In the genomic region with DNA sequence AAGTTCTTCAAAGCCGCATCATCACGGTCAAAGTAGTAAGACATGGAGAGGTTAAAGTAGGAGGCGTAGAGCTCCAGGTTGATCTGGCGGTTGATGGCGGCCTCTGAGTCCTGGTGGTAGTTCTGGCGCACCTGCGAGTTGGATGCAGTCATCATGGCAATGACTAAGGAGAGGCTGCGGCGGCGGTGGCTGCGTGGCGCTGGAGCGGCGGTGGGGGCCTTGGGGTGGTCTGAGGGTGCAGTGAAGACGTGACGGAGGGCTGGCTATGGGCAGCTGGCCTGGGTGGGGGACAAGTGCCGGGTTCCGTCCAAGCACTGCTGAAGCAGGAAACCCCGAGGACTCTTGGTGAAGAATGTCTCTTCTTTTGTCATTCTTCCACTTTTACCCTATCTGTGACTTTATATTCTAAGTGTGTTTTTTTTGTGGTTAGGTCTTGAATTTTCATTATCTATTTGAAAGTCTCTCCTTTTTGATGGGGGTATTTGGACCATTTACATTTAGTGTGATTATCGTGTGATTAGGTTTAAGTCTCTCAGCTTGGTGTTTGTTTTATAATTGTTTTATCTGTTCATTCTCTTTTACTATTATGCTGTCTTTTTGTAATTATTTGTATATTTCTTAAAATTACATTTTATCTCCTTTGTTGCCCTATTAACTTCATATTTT, we compare ENCODE assay signal across 38 cellular contexts.
"Had no signal": no experiment of that assay in that cellular context is flagged by ENCODE, and none has a peak within 500 bp of the region (broad histone marks: within the 10 kb centered on the region; RNA-seq: fewer than 3 reads in every experiment).

No MANE protein-coding gene starts in this region.

- H3K4me1 ChIP-seq: adrenal gland, body of pancreas, breast epithelium had no signal

- H3K27me3 ChIP-seq: adrenal gland, body of pancreas, brain microvascular endothelial cell, breast epithelium had no signal

- H3K27me3 Mint-ChIP-seq: activated B cell treated with CpG ODN at 0.5 μM for 24 hours; activated CD4-positive, alpha-beta memory T cell treated with anti-CD3 and anti-CD28 coated beads for 36 hours; activated CD4-positive, alpha-beta T cell treated with anti-CD3 and anti-CD28 coated beads, Interleukin-2, amount 10 ng/mL, durations not matched to agents 24 days and 14 days; activated CD8-positive, alpha-beta T cell treated with anti-CD3 and anti-CD28 coated beads for 36 hours; activated naive CD8-positive, alpha-beta T cell treated with anti-CD3 and anti-CD28 coated beads for 36 hours; activated T-helper 17 cell treated with anti-CD3 and anti-CD28 coated beads, Interleukin-2, amount 50 U/mL, for 72 hours; central memory CD8-positive, alpha-beta T cell had no signal

- H3K27ac ChIP-seq: adrenal gland, body of pancreas, brain microvascular endothelial cell, breast epithelium, VCaP had no signal

- H3K4me3 Mint-ChIP-seq: activated B cell treated with CpG ODN at 0.5 μM for 24 hours; activated CD4-positive, alpha-beta memory T cell treated with anti-CD3 and anti-CD28 coated beads for 36 hours; activated CD4-positive, alpha-beta T cell treated with anti-CD3 and anti-CD28 coated beads, Interleukin-2, amount 10 ng/mL, durations not matched to agents 24 days and 14 days; activated CD8-positive, alpha-beta T cell treated with anti-CD3 and anti-CD28 coated beads for 36 hours; activated naive CD4-positive, alpha-beta T cell treated with anti-CD3 and anti-CD28 coated beads for 36 hours; activated naive CD8-positive, alpha-beta T cell treated with anti-CD3 and anti-CD28 coated beads for 36 hours; activated T-cell treated with anti-CD3 and anti-CD28 coated beads, Interleukin-2, amount 50 U/mL, for 4 hours; activated T-cell treated with anti-CD3 and anti-CD28 coated beads, Interleukin-2, amount 50 U/mL, for 72 hours; activated T-helper 1 cell treated with anti-CD3 and anti-CD28 coated beads, Interleukin-12 subunit alpha, Interleukin-12 subunit beta, Interleukin-2, Interleukin-4 antibody, amounts not matched to agents 30 ng/mL and 10 ng/mL and 1 ng/mL, durations not matched to agents 14 hours and 24 hours and 36 hours; activated T-helper 17 cell treated with anti-CD3 and anti-CD28 coated beads, Interleukin-2, amount 50 U/mL, for 72 hours; central memory CD8-positive, alpha-beta T cell; T-helper 1 cell treated with Interleukin-12 subunit alpha and Interleukin-12 subunit beta and Interleukin-4 antibody, amounts not matched to agents 30 μg/mL and 1 μg/mL, for 36 hours; T-helper 2 cell treated with Interferon-gamma antibody and Interleukin-4, amounts not matched to agents 5 μg/mL and 100 μg/mL, for 36 hours had no signal

- H3K4me3 ChIP-seq: adrenal gland, body of pancreas, breast epithelium had no signal

- DNase-seq: activated B cell treated with CpG ODN at 0.5 μM for 24 hours; activated CD4-positive, alpha-beta memory T cell treated with anti-CD3 and anti-CD28 coated beads for 36 hours; activated CD4-positive, alpha-beta T cell treated with anti-CD3 and anti-CD28 coated beads for 4 hours; activated CD4-positive, alpha-beta T cell treated with anti-CD3 and anti-CD28 coated beads, Interleukin-2, amount 10 ng/mL, durations not matched to agents 24 days and 14 days; activated CD4-positive, alpha-beta T cell treated with anti-CD3 and anti-CD28 coated beads, Interleukin-2, amount 50 U/mL, for 1 hour; activated CD4-positive, alpha-beta T cell treated with anti-CD3 and anti-CD28 coated beads, Interleukin-2, amount 50 U/mL, for 4 hours; activated CD4-positive, CD25-positive, alpha-beta regulatory T cell treated with anti-CD3 and anti-CD28 coated beads, Interleukin-2, amount 50 U/mL, for 72 hours; activated CD8-positive, alpha-beta memory T cell treated with anti-CD3 and anti-CD28 coated beads, Interleukin-2, amount 50 U/mL, for 4 hours; activated CD8-positive, alpha-beta T cell treated with anti-CD3 and anti-CD28 coated beads for 36 hours; activated effector memory CD4-positive, alpha-beta T cell treated with anti-CD3 and anti-CD28 coated beads, Interleukin-2, amount 50 U/mL, for 16 hours; activated gamma-delta T cell treated with Interleukin-2 at 50 U/mL for 16 hours; activated naive CD4-positive, alpha-beta T cell; activated naive CD4-positive, alpha-beta T cell treated with anti-CD3 and anti-CD28 coated beads for 36 hours; activated naive CD4-positive, alpha-beta T cell treated with anti-CD3 and anti-CD28 coated beads, Interleukin-2, amount 50 U/mL, for 16 hours; activated naive CD8-positive, alpha-beta T cell treated with anti-CD3 and anti-CD28 coated beads for 36 hours; activated T-cell treated with anti-CD3 and anti-CD28 coated beads for 4 hours; activated T-cell treated with anti-CD3 and anti-CD28 coated beads, Interleukin-2, amount 50 U/mL, for 1 hour; activated T-cell treated with anti-CD3 and anti-CD28 coated beads, Interleukin-2, amount 50 U/mL, for 4 hours; activated T-cell treated with anti-CD3 and anti-CD28 coated beads, Interleukin-2, amount 50 U/mL, for 72 hours; adrenal gland; amniotic stem cell; body of pancreas; brain microvascular endothelial cell; caudate nucleus; cerebellar nuclear complex; T-helper 1 cell; T-helper 2 cell; T-helper 9 cell had no signal

- H3K36me3 Mint-ChIP-seq: activated CD4-positive, alpha-beta memory T cell treated with anti-CD3 and anti-CD28 coated beads for 36 hours; activated naive CD4-positive, alpha-beta T cell treated with anti-CD3 and anti-CD28 coated beads, Interleukin-2, amount 50 U/mL, for 72 hours; activated naive CD8-positive, alpha-beta T cell treated with anti-CD3 and anti-CD28 coated beads for 36 hours had no signal

- H3K36me3 ChIP-seq: adrenal gland, brain microvascular endothelial cell, breast epithelium had no signal

- H3K9me3 ChIP-seq: adrenal gland, body of pancreas had no signal

- H3K27ac Mint-ChIP-seq: activated B cell treated with CpG ODN at 0.5 μM for 24 hours; activated CD4-positive, alpha-beta memory T cell treated with anti-CD3 and anti-CD28 coated beads for 36 hours; activated CD4-positive, alpha-beta T cell treated with anti-CD3 and anti-CD28 coated beads, Interleukin-2, amount 10 ng/mL, durations not matched to agents 24 days and 14 days; activated CD8-positive, alpha-beta T cell treated with anti-CD3 and anti-CD28 coated beads for 36 hours; activated naive CD4-positive, alpha-beta T cell treated with anti-CD3 and anti-CD28 coated beads for 36 hours; activated naive CD4-positive, alpha-beta T cell treated with anti-CD3 and anti-CD28 coated beads, Interleukin-2, amount 50 U/mL, for 72 hours; activated naive CD8-positive, alpha-beta T cell treated with anti-CD3 and anti-CD28 coated beads for 36 hours; activated T-cell treated with anti-CD3 and anti-CD28 coated beads, Interleukin-2, amount 50 U/mL, for 72 hours; activated T-helper 1 cell treated with anti-CD3 and anti-CD28 coated beads, Interleukin-12 subunit alpha, Interleukin-12 subunit beta, Interleukin-2, Interleukin-4 antibody, amounts not matched to agents 30 ng/mL and 10 ng/mL and 1 ng/mL, durations not matched to agents 14 hours and 24 hours and 36 hours; activated T-helper 17 cell treated with anti-CD3 and anti-CD28 coated beads, Interleukin-2, amount 50 U/mL, for 72 hours; T-helper 1 cell treated with Interleukin-12 subunit alpha and Interleukin-12 subunit beta and Interleukin-4 antibody, amounts not matched to agents 30 μg/mL and 1 μg/mL, for 36 hours; T-helper 2 cell treated with Interferon-gamma antibody and Interleukin-4, amounts not matched to agents 5 μg/mL and 100 μg/mL, for 36 hours had no signal

- ATAC-seq: activated CD8-positive, alpha-beta T cell treated with anti-CD3 and anti-CD28 coated beads for 36 hours; activated naive CD4-positive, alpha-beta T cell treated with anti-CD3 and anti-CD28 coated beads, Interleukin-2, amount 50 U/mL, for 72 hours; activated T-cell treated with anti-CD3 and anti-CD28 coated beads, Interleukin-2, amount 50 U/mL, for 4 hours; activated T-cell treated with anti-CD3 and anti-CD28 coated beads, Interleukin-2, amount 50 U/mL, for 72 hours; activated T-helper 17 cell treated with anti-CD3 and anti-CD28 coated beads, Interleukin-2, amount 50 U/mL, for 72 hours; body of pancreas had no signal

- H3K4me1 Mint-ChIP-seq: activated B cell treated with CpG ODN at 0.5 μM for 24 hours; activated CD4-positive, alpha-beta T cell treated with anti-CD3 and anti-CD28 coated beads, Interleukin-2, amount 10 ng/mL, durations not matched to agents 24 days and 14 days; activated naive CD8-positive, alpha-beta T cell treated with anti-CD3 and anti-CD28 coated beads for 36 hours; activated T-helper 17 cell treated with anti-CD3 and anti-CD28 coated beads, Interleukin-2, amount 50 U/mL, for 72 hours; central memory CD8-positive, alpha-beta T cell had no signal

- FAIRE-seq: astrocyte, TTC549 had no signal

- H3K9me3 Mint-ChIP-seq: activated naive CD4-positive, alpha-beta T cell treated with anti-CD3 and anti-CD28 coated beads, Interleukin-2, amount 50 U/mL, for 72 hours; activated T-cell treated with anti-CD3 and anti-CD28 coated beads, Interleukin-2, amount 50 U/mL, for 4 hours; activated T-helper 1 cell treated with anti-CD3 and anti-CD28 coated beads, Interleukin-12 subunit alpha, Interleukin-12 subunit beta, Interleukin-2, Interleukin-4 antibody, amounts not matched to agents 30 ng/mL and 10 ng/mL and 1 ng/mL, durations not matched to agents 14 hours and 24 hours and 36 hours; activated T-helper 17 cell treated with anti-CD3 and anti-CD28 coated beads, Interleukin-2, amount 50 U/mL, for 72 hours had no signal
